In the genomic region with DNA sequence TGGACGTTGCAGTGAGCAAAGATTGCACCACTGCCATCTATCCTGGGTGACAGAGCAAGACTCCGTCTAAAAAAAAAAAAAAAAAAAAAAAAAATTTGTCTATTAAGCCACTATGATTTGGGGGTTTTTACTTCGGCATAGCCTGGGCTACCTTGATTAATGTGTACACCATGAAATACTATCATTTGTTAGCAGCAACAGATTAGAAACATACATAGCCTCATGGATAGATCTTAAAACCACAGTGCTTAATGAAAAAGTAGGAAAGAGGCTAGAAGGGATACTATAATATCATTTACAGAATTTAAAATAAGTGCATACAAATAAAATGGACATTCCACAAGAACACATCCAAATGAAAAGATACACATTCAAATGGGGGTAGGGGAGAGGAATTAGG, we compare ENCODE assay signal across 2 cellular contexts.
A peak's percentile ranks its signal among the peaks of the same experiment; 100 is the strongest.
TF ChIP-seq lines count a peak whose summit lies in the region.

No MANE protein-coding gene starts in this region.

TF ChIP-seq in IMR-90, 13 proteins besides CTCF, POLR2A, EP300 and RAD21:
- TF ChIP-seq CEBPB (IDR thresholded peaks at IDR 0.05; ENCODE audit: low read depth, low read length) (no peak), RCOR1 (IDR thresholded peaks at IDR 0.05; ENCODE audit: insufficient replicate concordance, low read length) (no peak), SMC3 (IDR thresholded peaks at IDR 0.05; ENCODE audit: low read depth, low read length) (no peak), NFE2L2 (IDR thresholded peaks at IDR 0.05; ENCODE audit: low read depth, low read length) (no peak)
- TF ChIP-seq, protein P1, sequence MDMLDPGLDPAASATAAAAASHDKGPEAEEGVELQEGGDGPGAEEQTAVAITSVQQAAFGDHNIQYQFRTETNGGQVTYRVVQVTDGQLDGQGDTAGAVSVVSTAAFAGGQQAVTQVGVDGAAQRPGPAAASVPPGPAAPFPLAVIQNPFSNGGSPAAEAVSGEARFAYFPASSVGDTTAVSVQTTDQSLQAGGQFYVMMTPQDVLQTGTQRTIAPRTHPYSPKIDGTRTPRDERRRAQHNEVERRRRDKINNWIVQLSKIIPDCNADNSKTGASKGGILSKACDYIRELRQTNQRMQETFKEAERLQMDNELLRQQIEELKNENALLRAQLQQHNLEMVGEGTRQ (IDR thresholded peaks at IDR 0.05; ENCODE audit: low read depth, low read length), result no peak

TF ChIP-seq in K562, 482 proteins besides CTCF, POLR2A, EP300 and RAD21:
- peak; percentile 95 for TF ChIP-seq ZNF445 (CRISPR knock-in tag; IDR thresholded peaks at IDR 0.05; ENCODE audit: low read depth)
- TF ChIP-seq, protein P2, sequence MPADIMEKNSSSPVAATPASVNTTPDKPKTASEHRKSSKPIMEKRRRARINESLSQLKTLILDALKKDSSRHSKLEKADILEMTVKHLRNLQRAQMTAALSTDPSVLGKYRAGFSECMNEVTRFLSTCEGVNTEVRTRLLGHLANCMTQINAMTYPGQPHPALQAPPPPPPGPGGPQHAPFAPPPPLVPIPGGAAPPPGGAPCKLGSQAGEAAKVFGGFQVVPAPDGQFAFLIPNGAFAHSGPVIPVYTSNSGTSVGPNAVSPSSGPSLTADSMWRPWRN (IDR thresholded peaks at IDR 0.05; ENCODE audit: low read depth), result no peak
- TF ChIP-seq HDAC8 (tag; IDR thresholded peaks at IDR 0.05), result no peak
